12 cellular contexts compared by ENCODE assay signal in genomic region chr3:138861755-138862333, GRCh38. TPM values are rescaled to one million over a fixed set of nuclear protein-coding genes. Genes with fewer than 3 reads are reported as not detected.
DNase-seq lines count a peak whose midpoint lies in the region; ATAC-seq and TF ChIP-seq lines count a peak whose summit lies in the region.
"Had no signal": no experiment of that assay in that cellular context is flagged by ENCODE, and none has a peak within 500 bp of the region (broad histone marks: within the 10 kb centered on the region; RNA-seq: fewer than 3 reads in every experiment).

No MANE protein-coding gene starts in this region.

- peak overlapping the region in 1 of 2 experiments; percentile 39; a peak in 1 of 4 replicates for H4K8ac ChIP-seq in IMR-90 (ENCODE audit: low read depth in 2 of 2, low read length in 2 of 2)

- dilution Hi-C loops in IMR-90 (cut with HindIII; ENCODE audit: low sequenced_read_pairs, unreplicated experiment) (no loop called here), mammary epithelial cell (cut with HindIII; ENCODE audit: low sequenced_read_pairs) (no loop called here)

- peak overlapping the region; percentile 10; the same call in 1 of the 2 replicates for H3K4ac ChIP-seq in IMR-90 (ENCODE audit: low read depth, low read length)

- ATAC-seq in IMR-90 (ENCODE audit: low read depth) (peak; percentile 59), HG02759 (IDR thresholded peaks at IDR 0.05; ENCODE audit: unreplicated experiment) (no peak)
- ATAC-seq: activated CD8-positive, alpha-beta memory T cell treated with anti-CD3 and anti-CD28 coated beads, Interleukin-2, amount 10 ng/mL, durations not matched to agents 7 days and 5 days had no signal

- H3K36me3 Mint-ChIP-seq in glutamatergic neuron (ENCODE audit: unreplicated experiment) = peaks cover 4% of the 10 kb centered on the region
- H3K36me3 Mint-ChIP-seq: activated CD8-positive, alpha-beta memory T cell treated with anti-CD3 and anti-CD28 coated beads, Interleukin-2, amount 10 ng/mL, durations not matched to agents 7 days and 5 days had no signal

- H4K20me1 ChIP-seq in IMR-90 (ENCODE audit: insufficient read depth, low read length) = no peaks in the 10 kb centered on the region
- H4K20me1 ChIP-seq in mammary epithelial cell (ENCODE audit: insufficient read depth, low read length) = no peaks in the 10 kb centered on the region
- H4K20me1 ChIP-seq: BLaER1 had no signal

- H3K36me3 ChIP-seq in A673 (ENCODE audit: insufficient read depth, low read length, poor library complexity, severe bottlenecking) (no peaks in the 10 kb centered on the region), IMR-90 (ENCODE audit: control insufficient read depth, insufficient read depth, low read length) (no peaks in the 10 kb centered on the region), mammary epithelial cell (ENCODE audit: insufficient read depth, low read length) (no peaks in the 10 kb centered on the region), kidney epithelial cell (ENCODE audit: control insufficient read depth, insufficient read depth, low read length) (no peaks in the 10 kb centered on the region)
- H3K36me3 ChIP-seq: BLaER1 had no signal

- H3K23ac ChIP-seq in IMR-90 (ENCODE audit: low read depth, low read length) = 0 out of 2 replicates have a peak overlapping the region, but pooled peaks have one; percentile 32

- H2BK5ac ChIP-seq in IMR-90 (ENCODE audit: low read depth, low read length, poor library complexity, severe bottlenecking) = no peak overlapping the region

- intact Hi-C loops in A673 (cut with micrococcal nuclease; ENCODE audit: unreplicated experiment) (no loop called here), IMR-90 (cut with micrococcal nuclease) (no loop called here), mammary epithelial cell (cut with micrococcal nuclease) (no loop called here)

- H3K27me3 Mint-ChIP-seq in glutamatergic neuron (ENCODE audit: unreplicated experiment) = peaks cover 3% of the 10 kb centered on the region
- H3K27me3 Mint-ChIP-seq: activated CD8-positive, alpha-beta memory T cell treated with anti-CD3 and anti-CD28 coated beads, Interleukin-2, amount 10 ng/mL, durations not matched to agents 7 days and 5 days had no signal

- H2BK15ac ChIP-seq in IMR-90 (ENCODE audit: low read depth, low read length) = peak overlapping the region; percentile 55; the same call in 1 of the 3 replicates

- peak overlapping the region; percentile 74; the same call in 1 of the 2 replicates for H2BK120ac ChIP-seq in IMR-90 (ENCODE audit: low read depth, low read length)

- no peaks in the 10 kb centered on the region for H3K4me1 Mint-ChIP-seq in glutamatergic neuron (ENCODE audit: low read depth, unreplicated experiment)

- TF ChIP-seq POLR2A in IMR-90 (IDR thresholded peaks at IDR 0.05; ENCODE audit: low read depth, low read length) = no peak

- 61% methylated on average over 3 of the region's 7 CpGs; no CpG with 5 or more reads in 1 of the 2 experiments for WGBS in IMR-90 (ENCODE audit: extremely low coverage in 2 of 2, insufficient read length in 1 of 2), 2 experiments
- 73% methylated on average over 6 of the region's 7 CpGs for whole genome bisulfite sequencing in mammary epithelial cell (ENCODE audit: low coverage, missing lambda C conversion rate)

- H3K27ac ChIP-seq in A673 (ENCODE audit: low read depth, low read length, poor library complexity, severe bottlenecking) (no peak overlapping the region), IMR-90 (ENCODE audit: insufficient read depth, low read length) (no peak overlapping the region), mammary epithelial cell (ENCODE audit: insufficient read depth, low read depth, low read length) (peak overlapping the region; percentile 100)
- H3K27ac ChIP-seq: BLaER1 had no signal

- no peak overlapping the region for H3K4me3 Mint-ChIP-seq in glutamatergic neuron (ENCODE audit: unreplicated experiment)
- H3K4me3 Mint-ChIP-seq: activated CD8-positive, alpha-beta memory T cell treated with anti-CD3 and anti-CD28 coated beads, Interleukin-2, amount 10 ng/mL, durations not matched to agents 7 days and 5 days had no signal

- TF ChIP-seq CTCF in A673 (conservative IDR thresholded peaks at IDR 0.05; ENCODE audit: low read depth, low read length) (no peak), IMR-90 (conservative IDR thresholded peaks at IDR 0.05; ENCODE audit: low read depth, low read length) (no peak), mammary epithelial cell (conservative IDR thresholded peaks at IDR 0.05 in 1 of 2, IDR thresholded peaks at IDR 0.05 in 1 of 2; ENCODE audit: extremely low read depth in 1 of 2, insufficient read depth in 1 of 2, low read depth in 1 of 2, low read length in 2 of 2) (no peak), kidney epithelial cell (IDR thresholded peaks at IDR 0.05; ENCODE audit: insufficient read depth, low read length, poor library complexity, severe bottlenecking) (no peak), glutamatergic neuron (IDR thresholded peaks at IDR 0.05; ENCODE audit: partially characterized antibody, unreplicated experiment) (no peak)

- H3K14ac ChIP-seq in IMR-90 (replicated peaks; ENCODE audit: low read depth, low read length) = peak overlapping the region; percentile 45; the same call in 1 of the 2 replicates

- no peaks in the 10 kb centered on the region for H3K27me3 ChIP-seq in A673 (replicated peaks; ENCODE audit: insufficient read depth, low read depth, low read length, poor library complexity)
- H3K27me3 ChIP-seq in IMR-90 (ENCODE audit: control insufficient read depth, insufficient read depth, low read length) = no peaks in the 10 kb centered on the region
- H3K27me3 ChIP-seq in mammary epithelial cell (ENCODE audit: insufficient read depth, low read length) = no peaks in the 10 kb centered on the region
- no peaks in the 10 kb centered on the region for H3K27me3 ChIP-seq in kidney epithelial cell (ENCODE audit: control insufficient read depth, insufficient read depth, low read length)
- H3K27me3 ChIP-seq: BLaER1 had no signal

- no peak overlapping the region for H3K18ac ChIP-seq in IMR-90 (ENCODE audit: low read depth, low read length)

- no peaks in the 10 kb centered on the region for H3K79me2 ChIP-seq in mammary epithelial cell (ENCODE audit: insufficient read depth, low read length)

- H2AFZ ChIP-seq in IMR-90 (replicated peaks; ENCODE audit: low read length, poor library complexity) (peak overlapping the region; percentile 87), mammary epithelial cell (ENCODE audit: low read depth, low read length) (peak overlapping the region; percentile 91)

- no peak overlapping the region for H2BK20ac ChIP-seq in IMR-90 (ENCODE audit: low read depth, low read length)

- no peak overlapping the region for H3K4me3 ChIP-seq in A673 (ENCODE audit: low read depth, low read length, poor library complexity, severe bottlenecking)
- H3K4me3 ChIP-seq in IMR-90 (ENCODE audit: insufficient read depth, low read depth, low read length) = no peak overlapping the region
- H3K4me3 ChIP-seq in mammary epithelial cell (replicated peaks in 1 of 3; ENCODE audit: insufficient read depth in 1 of 3, low read depth in 2 of 3, low read length in 3 of 3) = no peak overlapping the region
- H3K4me3 ChIP-seq in kidney epithelial cell (ENCODE audit: low read depth, low read length) = no peak overlapping the region
- H3K4me3 ChIP-seq: BLaER1, coronary artery had no signal

- BruUV-seq in A673 (replicated peaks; lab: Mats Ljungman, UMichigan) (no TSS peak), IMR-90 (replicated peaks; lab: Mats Ljungman, UMichigan) (no TSS peak), mammary epithelial cell (replicated peaks; lab: Mats Ljungman, UMichigan) (no TSS peak)

- H3K27ac Mint-ChIP-seq in glutamatergic neuron (ENCODE audit: unreplicated experiment) = no peak overlapping the region
- H3K27ac Mint-ChIP-seq: activated CD8-positive, alpha-beta memory T cell treated with anti-CD3 and anti-CD28 coated beads, Interleukin-2, amount 10 ng/mL, durations not matched to agents 7 days and 5 days had no signal

- H3K9me3 ChIP-seq in A673 (ENCODE audit: low read depth, low read length, poor library complexity, severe bottlenecking) = no peaks in the 10 kb centered on the region
- no peaks in the 10 kb centered on the region for H3K9me3 ChIP-seq in IMR-90 (ENCODE audit: control insufficient read depth, insufficient read depth, low read length)
- no peaks in the 10 kb centered on the region for H3K9me3 ChIP-seq in mammary epithelial cell (replicated peaks; ENCODE audit: insufficient read depth, low read length)
- H3K9me3 ChIP-seq: BLaER1 had no signal

- POLR2A ChIA-PET in A673 (lab: Charles Lee; ENCODE audit: low non-redundant PET) (interaction anchor here (0.6 to 0.7 kb wide), 2 partner anchors 434 to 1955 kb away, joined by 3 to 5 read pairs; no protein-coding TSS in a partner anchor), IMR-90 (lab: Charles Lee; ENCODE audit: unreplicated experiment) (interaction anchor here (0.5 to 0.6 kb wide), 2 partner anchors 11 to 101 kb away, joined by 3 to 10 read pairs; no protein-coding TSS in a partner anchor)

- H2AK5ac ChIP-seq in IMR-90 (ENCODE audit: low read depth, low read length) = no peak overlapping the region

- CTCF ChIA-PET in A673 (lab: Charles Lee) (no interaction called here), IMR-90 (lab: Yijun Ruan, JAX) (interaction anchor here (0.6 kb wide), 1 partner anchor 142 kb away, joined by 5 read pairs; no protein-coding TSS in a partner anchor), mammary epithelial cell (lab: Charles Lee; ENCODE audit: low non-redundant PET) (interaction anchor here (0.6 kb wide), 1 partner anchor 54 kb away, joined by 3 read pairs; no protein-coding TSS in a partner anchor)

- no peak overlapping the region for H4K5ac ChIP-seq in IMR-90 (ENCODE audit: low read depth, low read length)

- H3K79me1 ChIP-seq in IMR-90 (ENCODE audit: low read depth in 1 of 2, low read length in 2 of 2) = no peaks in the 10 kb centered on the region

- H3K9me1 ChIP-seq in IMR-90 (ENCODE audit: insufficient read depth, low read length) = peaks cover 13% of the 10 kb centered on the region

- no peak overlapping the region for H3K56ac ChIP-seq in IMR-90 (ENCODE audit: extremely low read depth, insufficient read depth, low read length)

- H3K4me2 ChIP-seq in IMR-90 (ENCODE audit: low read depth, low read length) (no peak overlapping the region), mammary epithelial cell (ENCODE audit: insufficient read depth, low read depth, low read length) (no peak overlapping the region)
- H3K4me2 ChIP-seq: BLaER1 had no signal

- DNase-seq in A673 (ENCODE audit: low spot score) (peak; percentile 68), IMR-90 (peak; percentile 81), mammary epithelial cell (peak; percentile 84), kidney epithelial cell (ENCODE audit: low read depth) (peak; percentile 19), glutamatergic neuron (no peak), DMS153 (lab: John Stamatoyannopoulos, UW) (no peak)
- DNase-seq in activated effector memory CD4-positive, alpha-beta T cell treated with Interleukin-2 at 50 U/mL for 16 hours = no peak
- DNase-seq: activated CD8-positive, alpha-beta memory T cell treated with anti-CD3 and anti-CD28 coated beads, Interleukin-2, amount 10 ng/mL, durations not matched to agents 7 days and 5 days; SHP77 had no signal

- in situ Hi-C loops in IMR-90 (cut with MboI; ENCODE audit: low sequenced_read_pairs) = no loop called here
- in situ Hi-C loops in mammary epithelial cell (cut with MboI; ENCODE audit: low sequenced_read_pairs in 2 of 2) = no loop called here

- H3K4me1 ChIP-seq in A673 (ENCODE audit: insufficient read depth, low read length, poor library complexity, severe bottlenecking) (peaks cover 16% of the 10 kb centered on the region), IMR-90 (ENCODE audit: control insufficient read depth, insufficient read depth, low read length) (peaks cover 15% of the 10 kb centered on the region), mammary epithelial cell (ENCODE audit: insufficient read depth, low read length) (peaks cover 24% of the 10 kb centered on the region)
- H3K4me1 ChIP-seq: BLaER1 had no signal

- no peak overlapping the region for H4K91ac ChIP-seq in IMR-90 (ENCODE audit: insufficient read depth, low read depth, low read length)

- TF ChIP-seq RAD21 in IMR-90 (IDR thresholded peaks at IDR 0.05; ENCODE audit: low read length) = no peak

- H3K9me3 Mint-ChIP-seq in glutamatergic neuron (ENCODE audit: unreplicated experiment) = peaks cover 1% of the 10 kb centered on the region

- H3K9ac ChIP-seq in IMR-90 (ENCODE audit: low read depth, low read length) (no peak overlapping the region), mammary epithelial cell (ENCODE audit: insufficient read depth, low read length) (peak overlapping the region; percentile 91)
- H3K9ac ChIP-seq: BLaER1 had no signal

- no peak overlapping the region for H2AK9ac ChIP-seq in IMR-90 (replicated peaks; ENCODE audit: low read depth, low read length, poor library complexity)

RNA-seq across cellular contexts. Expression of gene PIK3CB, which starts 27.1 kb away (rescaled TPM):
- 16.4 and 17.4 TPM in 2 replicates for total RNA-seq in A673 (2021)
- total RNA-seq in IMR-90 (2012; rRNA removed) = 6.3 and 7.5 TPM in 2 replicates
- polyA plus RNA-seq in IMR-90 (2012; rRNA removed) = 5.2 and 6.8 TPM in 2 replicates
- 3.1 and 5.1 TPM in 2 replicates for polyA plus RNA-seq in IMR-90 (2012; cell fraction: cytosol; rRNA removed)
- polyA plus RNA-seq in IMR-90 (2012; cell fraction: nucleus; rRNA removed; ENCODE audit: low replicate concordance) = 1.2 and 5.8 TPM in 2 replicates
- total RNA-seq in mammary epithelial cell = 10 to 100 TPM; 14.5 to 27.2 TPM
- polyA plus RNA-seq in mammary epithelial cell = 12.4 TPM
- 34.1 TPM for polyA minus RNA-seq in mammary epithelial cell
- total RNA-seq in kidney epithelial cell = 14.5 and 17.9 TPM in 2 replicates
- total RNA-seq in glutamatergic neuron (ENCODE audit: unreplicated experiment) = 14.2 TPM

Comparison
In these comparisons a context has a peak if more than half of its experiments do, and no peak if none do; other contexts are left out.
1. DNase-seq: peak in A673 (single experiment), IMR-90 (single experiment), mammary epithelial cell (single experiment) and kidney epithelial cell (single experiment); none in glutamatergic neuron (single experiment), activated effector memory CD4-positive, alpha-beta T cell treated with Interleukin-2 at 50 U/mL for 16 hours (single experiment) and DMS153 (single experiment).